ENCODE assay signal across 16 cellular contexts in the genomic region with DNA sequence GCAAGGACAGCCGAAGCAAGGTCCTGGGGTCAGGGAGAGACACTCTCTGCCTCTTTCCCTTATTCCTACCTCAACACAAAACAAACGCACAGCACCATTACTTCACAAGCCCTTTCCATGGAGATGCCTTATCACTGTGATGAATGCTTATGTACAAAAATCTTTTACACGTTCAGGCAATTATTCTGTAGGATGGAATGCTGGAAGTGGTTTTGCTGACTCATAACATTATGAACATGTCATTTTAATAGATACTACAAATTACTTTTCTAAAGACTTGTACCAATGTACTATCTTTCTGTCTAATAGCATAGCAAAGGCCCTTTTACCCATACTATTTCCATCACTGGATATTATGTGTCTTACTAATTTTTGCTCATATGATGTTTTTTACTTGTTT.
A peak's percentile ranks its signal among the peaks of the same experiment; 100 is the strongest.
DNase-seq lines count a peak whose midpoint lies in the region; ATAC-seq, FAIRE-seq and TF ChIP-seq lines count a peak whose summit lies in the region.
"Had no signal": no experiment of that assay in that cellular context is flagged by ENCODE, and none has a peak within 500 bp of the region (broad histone marks: within the 10 kb centered on the region; RNA-seq: fewer than 3 reads in every experiment).

No MANE protein-coding gene starts in this region.

- no peaks in the 10 kb centered on the region for H3K79me1 ChIP-seq in mesenchymal stem cell (replicated peaks; ENCODE audit: low read length, poor library complexity, severe bottlenecking)

- H3K4me1 ChIP-seq in Panc1 (ENCODE audit: control insufficient read depth, insufficient read depth, low read length): no peaks in the 10 kb centered on the region
- peaks cover 2% of the 10 kb centered on the region for H3K4me1 ChIP-seq in mesenchymal stem cell (ENCODE audit: control insufficient read depth, insufficient read depth, low read depth, low read length)
- H3K4me1 ChIP-seq: ascending aorta, BE2C, sigmoid colon had no signal

- H3K36me3 Mint-ChIP-seq in progenitor cell of endocrine pancreas (ENCODE audit: insufficient read depth): peaks cover 29% of the 10 kb centered on the region

- H3K9me3 Mint-ChIP-seq in progenitor cell of endocrine pancreas (ENCODE audit: low read depth): no peaks in the 10 kb centered on the region

- no peaks in the 10 kb centered on the region for H3K36me3 ChIP-seq in Panc1 (ENCODE audit: control insufficient read depth, insufficient read depth, low read length)
- no peaks in the 10 kb centered on the region for H3K36me3 ChIP-seq in mesenchymal stem cell (ENCODE audit: control insufficient read depth in 1 of 2, insufficient read depth in 2 of 2, low read depth in 1 of 2, low read length in 2 of 2)
- H3K36me3 ChIP-seq: BE2C, sigmoid colon, SJSA1 had no signal

- no peak overlapping the region for H2BK12ac ChIP-seq in mesenchymal stem cell (ENCODE audit: low read length in 2 of 2)

- H3K27ac ChIP-seq in Panc1 (ENCODE audit: low read length): no peak overlapping the region
- H3K27ac ChIP-seq in mesenchymal stem cell (ENCODE audit: low read length, poor library complexity, severe bottlenecking): no peak overlapping the region
- H3K27ac ChIP-seq: ascending aorta, sigmoid colon, SJSA1 had no signal

- no peaks in the 10 kb centered on the region for H3K27me3 Mint-ChIP-seq in progenitor cell of endocrine pancreas

- WGBS in mesenchymal stem cell: 33% methylated on average over 1 of the region's 3 CpGs

- H2BK120ac ChIP-seq in mesenchymal stem cell (ENCODE audit: low read depth, low read length): no peak overlapping the region

- no TSS peak for BruUV-seq in Panc1 (replicated peaks; lab: Mats Ljungman, UMichigan)

- H3K27ac Mint-ChIP-seq in progenitor cell of endocrine pancreas: no peak overlapping the region

- no peak overlapping the region for H3K9ac ChIP-seq in mesenchymal stem cell (ENCODE audit: low read length)

- H3K4me3 Mint-ChIP-seq in progenitor cell of endocrine pancreas (ENCODE audit: low read depth): no peak overlapping the region

- no peak overlapping the region for H3K4me2 ChIP-seq in mesenchymal stem cell (ENCODE audit: low read length, poor library complexity, severe bottlenecking)

- H3K23ac ChIP-seq in mesenchymal stem cell (ENCODE audit: low read length in 2 of 2): no peak overlapping the region

- no peak for DNase-seq in GM12891 (ENCODE audit: insufficient read length, low spot score)
- peak; percentile 36 for DNase-seq in Panc1 (ENCODE audit: low read depth, low spot score)
- peak; percentile 41 to 69 for DNase-seq in cardiac fibroblast (ENCODE audit: low read depth in 2 of 2)
- DNase-seq in mesenchymal stem cell: peak; percentile 50
- DNase-seq in NCI-H1105 treated with DMSO at 0.1 percent for 48 hours (lab: John Stamatoyannopoulos, UW): no peak
- no peak for DNase-seq in progenitor cell of endocrine pancreas (ENCODE audit: low spot score, unreplicated experiment)
- DNase-seq: BE2C; NCI-H1694; NCI-H446 treated with DMSO at 0.1 percent for 48 hours; sigmoid colon; stimulated activated CD4-positive, alpha-beta T cell treated with anti-CD3 and anti-CD28 coated beads, Interleukin-2, amount 100 ng/mL, for 48 hours; stimulated activated CD8-positive, alpha-beta memory T cell treated with anti-CD3 and anti-CD28 coated beads, Interleukin-4, amount 100 ng/mL, for 48 hours; T-helper 9 cell had no signal

- intact Hi-C loops in Panc1 (cut with micrococcal nuclease; ENCODE audit: unreplicated experiment): loop anchor here (10.0 kb wide), 2 partner anchors 534 to 704 kb away; no protein-coding TSS in a partner anchor

- in situ Hi-C loops in Panc1 (cut with HindIII; ENCODE audit: low pct_unique_long_range_greater_than_20kb, low sequenced_read_pairs): loop anchor here (25.0 kb wide), 1 partner anchor 712 kb away; no protein-coding TSS in a partner anchor

- TF ChIP-seq CTCF in Panc1 (IDR thresholded peaks at IDR 0.05) (no peak), cardiac fibroblast (IDR thresholded peaks at IDR 0.05; ENCODE audit: low read depth, low read length) (no peak), progenitor cell of endocrine pancreas (IDR thresholded peaks at IDR 0.05; ENCODE audit: unreplicated experiment) (no peak)

- H3K4me3 ChIP-seq in Panc1 (ENCODE audit: low read depth in 2 of 2, low read length in 2 of 2) (no peak overlapping the region), cardiac fibroblast (replicated peaks in 1 of 2; ENCODE audit: low read depth in 2 of 2, low read length in 2 of 2) (no peak overlapping the region), mesenchymal stem cell (ENCODE audit: insufficient read depth in 1 of 2, low read depth in 1 of 2, low read length in 2 of 2) (no peak overlapping the region)
- H3K4me3 ChIP-seq: ascending aorta, sigmoid colon, SJSA1 had no signal

- H3K27me3 ChIP-seq in Panc1 (ENCODE audit: control insufficient read depth, insufficient read depth, low read length) (no peaks in the 10 kb centered on the region), mesenchymal stem cell (ENCODE audit: control insufficient read depth in 1 of 2, insufficient read depth in 1 of 2, low read length in 2 of 2) (no peaks in the 10 kb centered on the region)
- H3K27me3 ChIP-seq: ascending aorta, BE2C, sigmoid colon, SJSA1 had no signal

- no peak overlapping the region for H2AFZ ChIP-seq in mesenchymal stem cell (ENCODE audit: low read depth, low read length)

- peaks cover 17% of the 10 kb centered on the region for H3K4me1 Mint-ChIP-seq in progenitor cell of endocrine pancreas (ENCODE audit: low read depth)

- no peak for TF ChIP-seq POLR2A in GM12891 (IDR thresholded peaks at IDR 0.05; ENCODE audit: low read depth, low read length)

- no peak overlapping the region for H2BK15ac ChIP-seq in mesenchymal stem cell (ENCODE audit: low read depth, poor library complexity, severe bottlenecking)

- CTCF ChIA-PET in Panc1 (lab: Charles Lee): no interaction called here

- FAIRE-seq in GM12891 (lab: Jason Lieb, UNC): peak; percentile 13

- H3K9me3 ChIP-seq in Panc1 (ENCODE audit: control insufficient read depth, insufficient read depth, low read depth, low read length) (no peaks in the 10 kb centered on the region), mesenchymal stem cell (ENCODE audit: control insufficient read depth, low read length) (no peaks in the 10 kb centered on the region)
- H3K9me3 ChIP-seq: ascending aorta, BE2C, sigmoid colon, SJSA1 had no signal

- no peak overlapping the region for H3K18ac ChIP-seq in mesenchymal stem cell (ENCODE audit: low read depth in 1 of 2, low read length in 2 of 2)

- H2AK5ac ChIP-seq in mesenchymal stem cell (ENCODE audit: low read length, severe bottlenecking): no peak overlapping the region

- no peak overlapping the region for H3K4ac ChIP-seq in mesenchymal stem cell (ENCODE audit: low read depth in 1 of 2, low read length in 2 of 2)

- no peak overlapping the region for H2BK5ac ChIP-seq in mesenchymal stem cell (ENCODE audit: low read depth, low read length, poor library complexity, severe bottlenecking)

- ATAC-seq in Panc1 (no peak), GM18498 (IDR thresholded peaks at IDR 0.05; ENCODE audit: unreplicated experiment) (no peak)

- no peak overlapping the region for H4K91ac ChIP-seq in mesenchymal stem cell (ENCODE audit: low read length)

- POLR2A ChIA-PET in Panc1 (lab: Charles Lee): no interaction called here

- H4K8ac ChIP-seq in mesenchymal stem cell (ENCODE audit: low read length): no peak overlapping the region

- H3K14ac ChIP-seq in mesenchymal stem cell (ENCODE audit: low read length in 2 of 2): no peak overlapping the region

TF ChIP-seq in GM12891, 5 proteins besides CTCF, POLR2A, EP300 and RAD21:
- no peak for TF ChIP-seq PAX5 (IDR thresholded peaks at IDR 0.05; ENCODE audit: insufficient read depth, low read length, severe bottlenecking)
- TF ChIP-seq TAF1 (IDR thresholded peaks at IDR 0.05; ENCODE audit: low read depth, low read length): no peak
- no peak for TF ChIP-seq POU2F2 (IDR thresholded peaks at IDR 0.05; ENCODE audit: low read depth, low read length)
- TF ChIP-seq POLR2AphosphoS5 (IDR thresholded peaks at IDR 0.05; ENCODE audit: low read depth, low read length): no peak
- TF ChIP-seq SPI1 (IDR thresholded peaks at IDR 0.05; ENCODE audit: low read depth, low read length): no peak

Comparison
In these comparisons a context has a peak if more than half of its experiments do, and no peak if none do; other contexts are left out.
1. DNase-seq: peak in Panc1 (single experiment), cardiac fibroblast (2 of 2) and mesenchymal stem cell (single experiment); none in GM12891 (single experiment), NCI-H1105 treated with DMSO at 0.1 percent for 48 hours (single experiment) and progenitor cell of endocrine pancreas (single experiment).